ENCODE assay signal across 1 cellular context in the genomic region with DNA sequence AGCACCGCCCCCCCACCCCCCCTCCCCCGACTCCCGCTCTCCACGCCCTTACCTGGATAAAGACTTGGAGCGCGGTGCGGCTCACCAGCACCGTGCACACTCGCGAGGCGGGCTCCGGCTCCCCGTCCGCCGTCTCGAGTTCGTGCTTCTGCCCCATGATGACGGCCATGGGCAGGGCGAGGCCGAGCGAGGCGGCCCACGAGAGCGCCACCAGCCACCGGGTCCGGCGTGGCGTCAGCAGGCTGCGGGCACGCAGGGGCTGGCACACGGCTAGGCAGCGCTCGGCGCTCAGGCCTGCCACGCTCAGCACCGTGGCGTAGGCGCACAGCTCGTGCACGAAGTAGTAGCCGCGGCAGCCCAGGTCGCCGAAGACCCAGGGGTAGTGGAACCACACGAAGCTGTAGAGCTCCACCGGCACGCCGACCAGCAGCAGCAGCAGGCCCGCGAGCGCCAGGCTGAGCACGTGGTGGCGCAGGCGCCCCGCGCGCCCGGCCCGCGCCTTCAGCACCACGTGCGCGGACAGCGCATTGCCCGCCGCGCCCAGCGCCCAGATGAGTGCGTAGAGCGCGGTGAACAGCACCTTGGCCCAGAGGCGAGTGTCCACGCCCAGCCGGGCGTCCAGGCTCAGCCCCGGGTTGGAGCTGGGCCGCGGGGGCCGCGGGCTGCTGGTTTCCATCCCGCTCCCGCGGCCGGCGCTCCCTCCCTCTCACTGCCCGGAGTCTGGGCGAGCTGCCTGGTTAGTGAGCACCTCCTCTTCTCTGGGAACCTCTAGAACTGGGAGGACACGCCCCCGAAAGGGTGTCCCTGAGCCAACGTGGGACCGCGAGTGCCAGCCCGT.
A peak's percentile ranks its signal among the peaks of the same experiment; 100 is the strongest.
TF ChIP-seq lines count a peak whose summit lies in the region.

A gene with protein sequence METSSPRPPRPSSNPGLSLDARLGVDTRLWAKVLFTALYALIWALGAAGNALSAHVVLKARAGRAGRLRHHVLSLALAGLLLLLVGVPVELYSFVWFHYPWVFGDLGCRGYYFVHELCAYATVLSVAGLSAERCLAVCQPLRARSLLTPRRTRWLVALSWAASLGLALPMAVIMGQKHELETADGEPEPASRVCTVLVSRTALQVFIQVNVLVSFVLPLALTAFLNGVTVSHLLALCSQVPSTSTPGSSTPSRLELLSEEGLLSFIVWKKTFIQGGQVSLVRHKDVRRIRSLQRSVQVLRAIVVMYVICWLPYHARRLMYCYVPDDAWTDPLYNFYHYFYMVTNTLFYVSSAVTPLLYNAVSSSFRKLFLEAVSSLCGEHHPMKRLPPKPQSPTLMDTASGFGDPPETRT (minus strand): TSS at position 742 of the 838 bp plus-strand sequence. CDS start 66 bp downstream, at position 676.

TF ChIP-seq in HepG2, 621 proteins besides CTCF, POLR2A, EP300 and RAD21 (continued from another document and continues in another):
- TF ChIP-seq, protein P1, sequence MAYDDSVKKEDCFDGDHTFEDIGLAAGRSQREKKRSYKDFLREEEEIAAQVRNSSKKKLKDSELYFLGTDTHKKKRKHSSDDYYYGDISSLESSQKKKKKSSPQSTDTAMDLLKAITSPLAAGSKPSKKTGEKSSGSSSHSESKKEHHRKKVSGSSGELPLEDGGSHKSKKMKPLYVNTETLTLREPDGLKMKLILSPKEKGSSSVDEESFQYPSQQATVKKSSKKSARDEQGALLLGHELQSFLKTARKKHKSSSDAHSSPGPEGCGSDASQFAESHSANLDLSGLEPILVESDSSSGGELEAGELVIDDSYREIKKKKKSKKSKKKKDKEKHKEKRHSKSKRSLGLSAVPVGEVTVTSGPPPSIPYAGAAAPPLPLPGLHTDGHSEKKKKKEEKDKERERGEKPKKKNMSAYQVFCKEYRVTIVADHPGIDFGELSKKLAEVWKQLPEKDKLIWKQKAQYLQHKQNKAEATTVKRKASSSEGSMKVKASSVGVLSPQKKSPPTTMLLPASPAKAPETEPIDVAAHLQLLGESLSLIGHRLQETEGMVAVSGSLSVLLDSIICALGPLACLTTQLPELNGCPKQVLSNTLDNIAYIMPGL (CRISPR knock-in tag; IDR thresholded peaks at IDR 0.05; ENCODE audit: borderline replicate concordance in 1 of 2, low read depth in 1 of 2), result peak; percentile 63 to 93; a peak in 3 of 4 replicates
- no peak for TF ChIP-seq GATA4 (IDR thresholded peaks at IDR 0.05; ENCODE audit: borderline replicate concordance, low read depth)
- peak; percentile 100 for TF ChIP-seq ATF7-NPFF (CRISPR knock-in tag; IDR thresholded peaks at IDR 0.05; ENCODE audit: low read depth)
- TF ChIP-seq JARID2 (CRISPR knock-in tag; IDR thresholded peaks at IDR 0.05; ENCODE audit: insufficient replicate concordance), result peak; percentile 88
- no peak for TF ChIP-seq NCOA5 (CRISPR knock-in tag; IDR thresholded peaks at IDR 0.05)
- peak; percentile 96 for TF ChIP-seq HDAC1 (CRISPR knock-in tag; IDR thresholded peaks at IDR 0.05)
- TF ChIP-seq, protein P2, sequence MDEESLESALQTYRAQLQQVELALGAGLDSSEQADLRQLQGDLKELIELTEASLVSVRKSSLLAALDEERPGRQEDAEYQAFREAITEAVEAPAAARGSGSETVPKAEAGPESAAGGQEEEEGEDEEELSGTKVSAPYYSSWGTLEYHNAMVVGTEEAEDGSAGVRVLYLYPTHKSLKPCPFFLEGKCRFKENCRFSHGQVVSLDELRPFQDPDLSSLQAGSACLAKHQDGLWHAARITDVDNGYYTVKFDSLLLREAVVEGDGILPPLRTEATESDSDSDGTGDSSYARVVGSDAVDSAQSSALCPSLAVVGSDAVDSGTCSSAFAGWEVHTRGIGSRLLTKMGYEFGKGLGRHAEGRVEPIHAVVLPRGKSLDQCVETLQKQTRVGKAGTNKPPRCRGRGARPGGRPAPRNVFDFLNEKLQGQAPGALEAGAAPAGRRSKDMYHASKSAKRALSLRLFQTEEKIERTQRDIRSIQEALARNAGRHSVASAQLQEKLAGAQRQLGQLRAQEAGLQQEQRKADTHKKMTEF (CRISPR knock-in tag; IDR thresholded peaks at IDR 0.05), result peak; percentile 93
- peak; percentile 96; the same call in 1 of the 2 replicates for TF ChIP-seq ZNF552 (CRISPR knock-in tag; IDR thresholded peaks at IDR 0.05; ENCODE audit: borderline replicate concordance)
- TF ChIP-seq, protein P3, sequence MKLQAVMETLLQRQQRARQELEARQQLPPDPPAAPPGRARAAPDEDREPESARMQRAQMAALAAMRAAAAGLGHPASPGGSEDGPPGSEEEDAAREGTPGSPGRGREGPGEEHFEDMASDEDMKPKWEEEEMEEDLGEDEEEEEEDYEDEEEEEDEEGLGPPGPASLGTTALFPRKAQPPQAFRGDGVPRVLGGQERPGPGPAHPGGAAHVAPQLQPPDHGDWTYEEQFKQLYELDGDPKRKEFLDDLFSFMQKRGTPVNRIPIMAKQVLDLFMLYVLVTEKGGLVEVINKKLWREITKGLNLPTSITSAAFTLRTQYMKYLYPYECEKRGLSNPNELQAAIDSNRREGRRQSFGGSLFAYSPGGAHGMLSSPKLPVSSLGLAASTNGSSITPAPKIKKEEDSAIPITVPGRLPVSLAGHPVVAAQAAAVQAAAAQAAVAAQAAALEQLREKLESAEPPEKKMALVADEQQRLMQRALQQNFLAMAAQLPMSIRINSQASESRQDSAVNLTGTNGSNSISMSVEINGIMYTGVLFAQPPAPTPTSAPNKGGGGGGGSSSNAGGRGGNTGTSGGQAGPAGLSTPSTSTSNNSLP (IDR thresholded peaks at IDR 0.05; ENCODE audit: low read depth, low read length), result no peak
- peak; percentile 76 for TF ChIP-seq YY1 (IDR thresholded peaks at IDR 0.05; ENCODE audit: insufficient read depth, insufficient replicate concordance, low read depth, low read length)
- TF ChIP-seq, protein P4, sequence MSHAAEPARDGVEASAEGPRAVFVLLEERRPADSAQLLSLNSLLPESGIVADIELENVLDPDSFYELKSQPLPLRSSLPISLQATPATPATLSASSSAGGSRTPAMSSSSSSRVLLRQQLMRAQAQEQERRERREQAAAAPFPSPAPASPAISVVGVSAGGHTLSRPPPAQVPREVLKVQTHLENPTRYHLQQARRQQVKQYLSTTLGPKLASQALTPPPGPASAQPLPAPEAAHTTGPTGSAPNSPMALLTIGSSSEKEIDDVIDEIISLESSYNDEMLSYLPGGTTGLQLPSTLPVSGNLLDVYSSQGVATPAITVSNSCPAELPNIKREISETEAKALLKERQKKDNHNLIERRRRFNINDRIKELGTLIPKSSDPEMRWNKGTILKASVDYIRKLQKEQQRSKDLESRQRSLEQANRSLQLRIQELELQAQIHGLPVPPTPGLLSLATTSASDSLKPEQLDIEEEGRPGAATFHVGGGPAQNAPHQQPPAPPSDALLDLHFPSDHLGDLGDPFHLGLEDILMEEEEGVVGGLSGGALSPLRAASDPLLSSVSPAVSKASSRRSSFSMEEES (CRISPR knock-in tag; IDR thresholded peaks at IDR 0.05), result peak; percentile 95
- TF ChIP-seq ZSCAN20 (CRISPR knock-in tag; IDR thresholded peaks at IDR 0.05; ENCODE audit: borderline replicate concordance), result peak; percentile 99
- peak; percentile 97 for TF ChIP-seq ZNF780A (CRISPR knock-in tag; IDR thresholded peaks at IDR 0.05)
- TF ChIP-seq SRY (CRISPR knock-in tag; IDR thresholded peaks at IDR 0.05), result peak; percentile 100
- no peak for TF ChIP-seq ZNF207 (IDR thresholded peaks at IDR 0.05; ENCODE audit: borderline replicate concordance)
- no peak for TF ChIP-seq CHD2 (IDR thresholded peaks at IDR 0.05; ENCODE audit: low read depth, low read length)
- TF ChIP-seq, protein P5, sequence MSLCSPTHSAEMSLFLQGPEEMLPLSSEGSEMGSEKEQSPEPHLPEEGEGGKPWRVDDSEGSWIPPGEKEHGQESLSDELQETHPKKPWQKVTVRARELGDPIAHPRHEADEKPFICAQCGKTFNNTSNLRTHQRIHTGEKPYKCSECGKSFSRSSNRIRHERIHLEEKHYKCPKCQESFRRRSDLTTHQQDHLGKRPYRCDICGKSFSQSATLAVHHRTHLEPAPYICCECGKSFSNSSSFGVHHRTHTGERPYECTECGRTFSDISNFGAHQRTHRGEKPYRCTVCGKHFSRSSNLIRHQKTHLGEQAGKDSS (CRISPR knock-in tag; IDR thresholded peaks at IDR 0.05; ENCODE audit: borderline replicate concordance, low read depth), result peak; percentile 99
- peak; percentile 99 for TF ChIP-seq ZNF792 (CRISPR knock-in tag; IDR thresholded peaks at IDR 0.05)
- TF ChIP-seq FOXC1 (CRISPR knock-in tag; IDR thresholded peaks at IDR 0.05; ENCODE audit: borderline replicate concordance), result peak; percentile 100
- peak; percentile 64; the same call in 1 of the 2 replicates for TF ChIP-seq ZNF850 (CRISPR knock-in tag; conservative IDR thresholded peaks at IDR 0.05)
- TF ChIP-seq ZNF501 (CRISPR knock-in tag; IDR thresholded peaks at IDR 0.05), result peak; percentile 95
- TF ChIP-seq, protein P6, sequence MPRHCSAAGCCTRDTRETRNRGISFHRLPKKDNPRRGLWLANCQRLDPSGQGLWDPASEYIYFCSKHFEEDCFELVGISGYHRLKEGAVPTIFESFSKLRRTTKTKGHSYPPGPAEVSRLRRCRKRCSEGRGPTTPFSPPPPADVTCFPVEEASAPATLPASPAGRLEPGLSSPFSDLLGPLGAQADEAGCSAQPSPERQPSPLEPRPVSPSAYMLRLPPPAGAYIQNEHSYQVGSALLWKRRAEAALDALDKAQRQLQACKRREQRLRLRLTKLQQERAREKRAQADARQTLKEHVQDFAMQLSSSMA (CRISPR knock-in tag; IDR thresholded peaks at IDR 0.05), result peak; percentile 86; the same call in 1 of the 2 replicates
- peak; percentile 89; the same call in 1 of the 2 replicates for TF ChIP-seq ZBTB3 (CRISPR knock-in tag; IDR thresholded peaks at IDR 0.05; ENCODE audit: borderline replicate concordance, low read depth)
- TF ChIP-seq, protein P7, sequence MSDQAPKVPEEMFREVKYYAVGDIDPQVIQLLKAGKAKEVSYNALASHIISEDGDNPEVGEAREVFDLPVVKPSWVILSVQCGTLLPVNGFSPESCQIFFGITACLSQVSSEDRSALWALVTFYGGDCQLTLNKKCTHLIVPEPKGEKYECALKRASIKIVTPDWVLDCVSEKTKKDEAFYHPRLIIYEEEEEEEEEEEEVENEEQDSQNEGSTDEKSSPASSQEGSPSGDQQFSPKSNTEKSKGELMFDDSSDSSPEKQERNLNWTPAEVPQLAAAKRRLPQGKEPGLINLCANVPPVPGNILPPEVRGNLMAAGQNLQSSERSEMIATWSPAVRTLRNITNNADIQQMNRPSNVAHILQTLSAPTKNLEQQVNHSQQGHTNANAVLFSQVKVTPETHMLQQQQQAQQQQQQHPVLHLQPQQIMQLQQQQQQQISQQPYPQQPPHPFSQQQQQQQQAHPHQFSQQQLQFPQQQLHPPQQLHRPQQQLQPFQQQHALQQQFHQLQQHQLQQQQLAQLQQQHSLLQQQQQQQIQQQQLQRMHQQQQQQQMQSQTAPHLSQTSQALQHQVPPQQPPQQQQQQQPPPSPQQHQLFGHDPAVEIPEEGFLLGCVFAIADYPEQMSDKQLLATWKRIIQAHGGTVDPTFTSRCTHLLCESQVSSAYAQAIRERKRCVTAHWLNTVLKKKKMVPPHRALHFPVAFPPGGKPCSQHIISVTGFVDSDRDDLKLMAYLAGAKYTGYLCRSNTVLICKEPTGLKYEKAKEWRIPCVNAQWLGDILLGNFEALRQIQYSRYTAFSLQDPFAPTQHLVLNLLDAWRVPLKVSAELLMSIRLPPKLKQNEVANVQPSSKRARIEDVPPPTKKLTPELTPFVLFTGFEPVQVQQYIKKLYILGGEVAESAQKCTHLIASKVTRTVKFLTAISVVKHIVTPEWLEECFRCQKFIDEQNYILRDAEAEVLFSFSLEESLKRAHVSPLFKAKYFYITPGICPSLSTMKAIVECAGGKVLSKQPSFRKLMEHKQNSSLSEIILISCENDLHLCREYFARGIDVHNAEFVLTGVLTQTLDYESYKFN (CRISPR knock-in tag; conservative IDR thresholded peaks at IDR 0.05), result peak; percentile 52; the same call in 1 of the 2 replicates
- no peak for TF ChIP-seq PCBP1 (IDR thresholded peaks at IDR 0.05; ENCODE audit: borderline replicate concordance, low read depth, low read length)
- TF ChIP-seq ZNF3 (CRISPR knock-in tag; IDR thresholded peaks at IDR 0.05), result peak; percentile 82; the same call in 1 of the 2 replicates
- peak; percentile 92 for TF ChIP-seq YEATS4 (CRISPR knock-in tag; IDR thresholded peaks at IDR 0.05; ENCODE audit: borderline replicate concordance)
- TF ChIP-seq, protein P8, sequence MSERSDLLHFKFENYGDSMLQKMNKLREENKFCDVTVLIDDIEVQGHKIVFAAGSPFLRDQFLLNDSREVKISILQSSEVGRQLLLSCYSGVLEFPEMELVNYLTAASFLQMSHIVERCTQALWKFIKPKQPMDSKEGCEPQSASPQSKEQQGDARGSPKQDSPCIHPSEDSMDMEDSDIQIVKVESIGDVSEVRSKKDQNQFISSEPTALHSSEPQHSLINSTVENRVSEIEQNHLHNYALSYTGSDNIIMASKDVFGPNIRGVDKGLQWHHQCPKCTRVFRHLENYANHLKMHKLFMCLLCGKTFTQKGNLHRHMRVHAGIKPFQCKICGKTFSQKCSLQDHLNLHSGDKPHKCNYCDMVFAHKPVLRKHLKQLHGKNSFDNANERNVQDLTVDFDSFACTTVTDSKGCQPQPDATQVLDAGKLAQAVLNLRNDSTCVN (CRISPR knock-in tag; IDR thresholded peaks at IDR 0.05; ENCODE audit: borderline replicate concordance), result peak; percentile 96
- peak; percentile 82 for TF ChIP-seq SOX5 (CRISPR knock-in tag; IDR thresholded peaks at IDR 0.05; ENCODE audit: borderline replicate concordance)
- TF ChIP-seq, protein P9, sequence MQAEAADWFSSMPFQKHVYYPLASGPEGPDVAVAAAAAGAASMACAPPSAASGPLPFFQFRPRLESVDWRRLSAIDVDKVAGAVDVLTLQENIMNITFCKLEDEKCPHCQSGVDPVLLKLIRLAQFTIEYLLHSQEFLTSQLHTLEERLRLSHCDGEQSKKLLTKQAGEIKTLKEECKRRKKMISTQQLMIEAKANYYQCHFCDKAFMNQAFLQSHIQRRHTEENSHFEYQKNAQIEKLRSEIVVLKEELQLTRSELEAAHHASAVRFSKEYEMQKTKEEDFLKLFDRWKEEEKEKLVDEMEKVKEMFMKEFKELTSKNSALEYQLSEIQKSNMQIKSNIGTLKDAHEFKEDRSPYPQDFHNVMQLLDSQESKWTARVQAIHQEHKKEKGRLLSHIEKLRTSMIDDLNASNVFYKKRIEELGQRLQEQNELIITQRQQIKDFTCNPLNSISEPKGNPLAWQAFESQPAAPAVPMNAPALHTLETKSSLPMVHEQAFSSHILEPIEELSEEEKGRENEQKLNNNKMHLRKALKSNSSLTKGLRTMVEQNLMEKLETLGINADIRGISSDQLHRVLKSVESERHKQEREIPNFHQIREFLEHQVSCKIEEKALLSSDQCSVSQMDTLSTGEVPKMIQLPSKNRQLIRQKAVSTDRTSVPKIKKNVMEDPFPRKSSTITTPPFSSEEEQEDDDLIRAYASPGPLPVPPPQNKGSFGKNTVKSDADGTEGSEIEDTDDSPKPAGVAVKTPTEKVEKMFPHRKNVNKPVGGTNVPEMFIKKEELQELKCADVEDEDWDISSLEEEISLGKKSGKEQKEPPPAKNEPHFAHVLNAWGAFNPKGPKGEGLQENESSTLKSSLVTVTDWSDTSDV (CRISPR knock-in tag; IDR thresholded peaks at IDR 0.05), result peak; percentile 100
- no peak for TF ChIP-seq RBAK (CRISPR knock-in tag; IDR thresholded peaks at IDR 0.05)
- TF ChIP-seq, protein P10, sequence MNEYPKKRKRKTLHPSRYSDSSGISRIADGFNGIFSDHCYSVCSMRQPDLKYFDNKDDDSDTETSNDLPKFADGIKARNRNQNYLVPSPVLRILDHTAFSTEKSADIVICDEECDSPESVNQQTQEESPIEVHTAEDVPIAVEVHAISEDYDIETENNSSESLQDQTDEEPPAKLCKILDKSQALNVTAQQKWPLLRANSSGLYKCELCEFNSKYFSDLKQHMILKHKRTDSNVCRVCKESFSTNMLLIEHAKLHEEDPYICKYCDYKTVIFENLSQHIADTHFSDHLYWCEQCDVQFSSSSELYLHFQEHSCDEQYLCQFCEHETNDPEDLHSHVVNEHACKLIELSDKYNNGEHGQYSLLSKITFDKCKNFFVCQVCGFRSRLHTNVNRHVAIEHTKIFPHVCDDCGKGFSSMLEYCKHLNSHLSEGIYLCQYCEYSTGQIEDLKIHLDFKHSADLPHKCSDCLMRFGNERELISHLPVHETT (CRISPR knock-in tag; conservative IDR thresholded peaks at IDR 0.05), result peak; percentile 94
- peak; percentile 68 for TF ChIP-seq BCL6 (CRISPR knock-in tag; IDR thresholded peaks at IDR 0.05)
- peak; percentile 41; the same call in 1 of the 2 replicates for TF ChIP-seq CC2D1A (CRISPR knock-in tag; IDR thresholded peaks at IDR 0.05)
